ENCODE assay signal across 22 cellular contexts in genomic region chr17:57572062-57572461, GRCh38.
DNase-seq lines count a peak whose midpoint lies in the region; ATAC-seq and TF ChIP-seq lines count a peak whose summit lies in the region.
"Had no signal": no experiment of that assay in that cellular context is flagged by ENCODE, and none has a peak within 500 bp of the region (broad histone marks: within the 10 kb centered on the region; RNA-seq: fewer than 3 reads in every experiment).

No MANE protein-coding gene starts in this region.

- H3K36me3 ChIP-seq in heart right ventricle (no peaks in the 10 kb centered on the region), right atrium auricular region (no peaks in the 10 kb centered on the region), thoracic aorta (no peaks in the 10 kb centered on the region), MG63 (no peaks in the 10 kb centered on the region)
- no peaks in the 10 kb centered on the region for H3K36me3 ChIP-seq in CD4-positive, alpha-beta memory T cell (ENCODE audit: insufficient read depth, low read length)
- H3K36me3 ChIP-seq: breast epithelium had no signal

- H3K27ac ChIP-seq in heart right ventricle: peak overlapping the region in 6 of 10 donors; percentile 64 to 84 (median 76)
- peak overlapping the region in 1 of 2 donors; percentile 76 for H3K27ac ChIP-seq in right atrium auricular region
- H3K27ac ChIP-seq in thoracic aorta: peak overlapping the region; percentile 91 to 94
- H3K27ac ChIP-seq in CD4-positive, alpha-beta memory T cell (ENCODE audit: low read depth, low read length): no peak overlapping the region
- H3K27ac ChIP-seq: BLaER1 treated with 17β-estradiol and CSF1 and Interleukin-3, amounts not matched to agents 10 nM and 100 nM; breast epithelium; foreskin keratinocyte; parathyroid adenoma had no signal

- H3K27me3 ChIP-seq in heart right ventricle: no peaks in the 10 kb centered on the region
- H3K27me3 ChIP-seq in right atrium auricular region: no peaks in the 10 kb centered on the region
- no peaks in the 10 kb centered on the region for H3K27me3 ChIP-seq in thoracic aorta (replicated peaks; ENCODE audit: insufficient read depth)
- H3K27me3 ChIP-seq in CD4-positive, alpha-beta memory T cell (ENCODE audit: insufficient read depth, low read length): no peaks in the 10 kb centered on the region
- H3K27me3 ChIP-seq in MG63: no peaks in the 10 kb centered on the region
- H3K27me3 ChIP-seq: BLaER1 treated with 17β-estradiol and CSF1 and Interleukin-3, amounts not matched to agents 10 nM and 100 nM; breast epithelium; foreskin keratinocyte had no signal

- ATAC-seq in heart right ventricle: peak; percentile 27 to 78 (median 55)
- ATAC-seq in thoracic aorta (ENCODE audit: insufficient number of reproducible peaks, low FRiP score, low read depth): peak; percentile 71
- ATAC-seq in T-cell (replicated peaks in 1 of 4): no peak
- ATAC-seq: foreskin keratinocyte; naive thymus-derived CD4-positive, alpha-beta T cell; stimulated activated naive B cell treated with anti-CD40 and anti-IgM and Interleukin-4, amounts not matched to agents 10 μg/mL and 1 μg/mL and 100 μg/mL, for 72 hours had no signal

- H3K27ac Mint-ChIP-seq in T-cell: no peak overlapping the region
- H3K27ac Mint-ChIP-seq in CD4-positive, alpha-beta memory T cell: peak overlapping the region in 1 of 7 donors; percentile 48
- H3K27ac Mint-ChIP-seq: activated CD4-positive, alpha-beta T cell treated with anti-CD3 and anti-CD28 coated beads, Interleukin-2, amount 10 ng/mL, durations not matched to agents 7 days and 5 days; naive thymus-derived CD4-positive, alpha-beta T cell; stimulated activated naive B cell treated with anti-CD40 and anti-IgM and Interleukin-4, amounts not matched to agents 10 μg/mL and 1 μg/mL and 100 μg/mL, for 72 hours had no signal

- H3K4me3 ChIP-seq in heart right ventricle: no peak overlapping the region
- H3K4me3 ChIP-seq in right atrium auricular region: no peak overlapping the region
- H3K4me3 ChIP-seq in thoracic aorta: no peak overlapping the region
- no peak overlapping the region for H3K4me3 ChIP-seq in CD4-positive, alpha-beta memory T cell (ENCODE audit: low read length in 2 of 2)
- no peak overlapping the region for H3K4me3 ChIP-seq in MG63
- H3K4me3 ChIP-seq: BLaER1 treated with 17β-estradiol and CSF1 and Interleukin-3, amounts not matched to agents 10 nM and 100 nM; breast epithelium had no signal

- no peaks in the 10 kb centered on the region for H3K27me3 Mint-ChIP-seq in T-cell
- H3K27me3 Mint-ChIP-seq in CD4-positive, alpha-beta memory T cell: no peaks in the 10 kb centered on the region
- H3K27me3 Mint-ChIP-seq: activated CD4-positive, alpha-beta T cell treated with anti-CD3 and anti-CD28 coated beads, Interleukin-2, amount 10 ng/mL, durations not matched to agents 7 days and 5 days; naive thymus-derived CD4-positive, alpha-beta T cell; stimulated activated naive B cell treated with anti-CD40 and anti-IgM and Interleukin-4, amounts not matched to agents 10 μg/mL and 1 μg/mL and 100 μg/mL, for 72 hours had no signal

- CTCF ChIA-PET in T-cell (lab: Charles Lee): no interaction called here
- CTCF ChIA-PET in CD4-positive, alpha-beta memory T cell (lab: Charles Lee; ENCODE audit: partially characterized antibody): no interaction called here

- no peaks in the 10 kb centered on the region for H3K9me3 Mint-ChIP-seq in T-cell
- no peaks in the 10 kb centered on the region for H3K9me3 Mint-ChIP-seq in CD4-positive, alpha-beta memory T cell
- H3K9me3 Mint-ChIP-seq: activated CD4-positive, alpha-beta T cell treated with anti-CD3 and anti-CD28 coated beads, Interleukin-2, amount 10 ng/mL, durations not matched to agents 7 days and 5 days; naive thymus-derived CD4-positive, alpha-beta T cell; stimulated activated naive B cell treated with anti-CD40 and anti-IgM and Interleukin-4, amounts not matched to agents 10 μg/mL and 1 μg/mL and 100 μg/mL, for 72 hours had no signal

- H3K9me3 ChIP-seq in heart right ventricle (no peaks in the 10 kb centered on the region), right atrium auricular region (no peaks in the 10 kb centered on the region), thoracic aorta (no peaks in the 10 kb centered on the region), MG63 (no peaks in the 10 kb centered on the region)
- no peaks in the 10 kb centered on the region for H3K9me3 ChIP-seq in CD4-positive, alpha-beta memory T cell (ENCODE audit: control insufficient read depth in 1 of 2, low read length in 2 of 2)
- H3K9me3 ChIP-seq: breast epithelium had no signal

- peaks cover 5 to 12% (median 7%) of the 10 kb centered on the region in 3 donors for H3K4me1 Mint-ChIP-seq in T-cell
- peaks cover 3 to 11% (median 3%) of the 10 kb centered on the region in 4 donors for H3K4me1 Mint-ChIP-seq in CD4-positive, alpha-beta memory T cell
- H3K4me1 Mint-ChIP-seq: activated CD4-positive, alpha-beta T cell treated with anti-CD3 and anti-CD28 coated beads, Interleukin-2, amount 10 ng/mL, durations not matched to agents 7 days and 5 days had no signal

- 70 to 79% methylated on average over 6 of the region's 6 CpGs for WGBS in heart right ventricle, 2 donors

- no peak for DNase-seq in heart right ventricle
- DNase-seq in right atrium auricular region (ENCODE audit: low spot score): no peak
- peak; percentile 62 for DNase-seq in NCI-H2196 (lab: John Stamatoyannopoulos, UW; ENCODE audit: unreplicated experiment)
- DNase-seq in cerebellum (ENCODE audit: low spot score): peak; percentile 85
- DNase-seq in thoracic aorta (ENCODE audit: low spot score): no peak
- no peak for DNase-seq in T-cell
- DNase-seq in CD4-positive, alpha-beta memory T cell: no peak
- no peak for DNase-seq in MG63
- DNase-seq: ACHN; activated CD4-positive, alpha-beta T cell treated with anti-CD3 and anti-CD28 coated beads, Interleukin-2, amount 10 ng/mL, durations not matched to agents 7 days and 5 days; activated gamma-delta T cell; erythroblast; Karpas-422; mesenchymal stem cell; naive thymus-derived CD4-positive, alpha-beta T cell; NCI-H774; SHP77 treated with DMSO at 0.1 percent for 48 hours; stimulated activated naive B cell treated with anti-CD40 and anti-IgM and Interleukin-4, amounts not matched to agents 10 μg/mL and 1 μg/mL and 100 μg/mL, for 72 hours had no signal

- TF ChIP-seq CTCF in heart right ventricle (IDR thresholded peaks at IDR 0.05) (no peak), right atrium auricular region (IDR thresholded peaks at IDR 0.05) (no peak), thoracic aorta (IDR thresholded peaks at IDR 0.05) (no peak)

- no peak overlapping the region for H3K4me3 Mint-ChIP-seq in T-cell
- H3K4me3 Mint-ChIP-seq in CD4-positive, alpha-beta memory T cell: no peak overlapping the region
- H3K4me3 Mint-ChIP-seq: activated CD4-positive, alpha-beta T cell treated with anti-CD3 and anti-CD28 coated beads, Interleukin-2, amount 10 ng/mL, durations not matched to agents 7 days and 5 days; naive thymus-derived CD4-positive, alpha-beta T cell; stimulated activated naive B cell treated with anti-CD40 and anti-IgM and Interleukin-4, amounts not matched to agents 10 μg/mL and 1 μg/mL and 100 μg/mL, for 72 hours had no signal

- POLR2A ChIA-PET in T-cell (lab: Charles Lee): interaction anchor here in 1 of 2 donors (0.6 kb wide), 1 partner anchor 322 kb away, joined by 5 read pairs; no protein-coding TSS in a partner anchor
- POLR2A ChIA-PET in CD4-positive, alpha-beta memory T cell (lab: Charles Lee; ENCODE audit: partially characterized antibody): no interaction called here

- intact Hi-C loops in heart right ventricle (cut with DNase I): loop anchor here in 1 of 10 donors (10.0 kb wide), 1 partner anchor 317 kb away; the partner anchor contains the start of gene MSI2
- intact Hi-C loops in CD4-positive, alpha-beta memory T cell (cut with micrococcal nuclease): no loop called here

- H3K4me1 ChIP-seq in heart right ventricle: peaks cover 3 to 62% (median 35%) of the 10 kb centered on the region in 9 donors
- peaks cover 2 to 36% of the 10 kb centered on the region in 2 donors for H3K4me1 ChIP-seq in right atrium auricular region
- H3K4me1 ChIP-seq in thoracic aorta (ENCODE audit: control insufficient read depth in 1 of 2, low read depth in 2 of 2): peaks cover 31 to 41% of the 10 kb centered on the region in 2 donors
- H3K4me1 ChIP-seq in CD4-positive, alpha-beta memory T cell (ENCODE audit: insufficient read depth, low read length): no peaks in the 10 kb centered on the region
- H3K4me1 ChIP-seq: foreskin keratinocyte had no signal

- H3K36me3 Mint-ChIP-seq in T-cell: peaks cover 10% of the 10 kb centered on the region
- peaks cover 0 to 9% of the 10 kb centered on the region in 2 donors for H3K36me3 Mint-ChIP-seq in CD4-positive, alpha-beta memory T cell

Comparison
In these comparisons a context has a peak if more than half of its experiments do, and no peak if none do; other contexts are left out.
1. ATAC-seq: peak in heart right ventricle (8 of 8) and thoracic aorta (single experiment); none in T-cell (0 of 4).
2. DNase-seq: peak in NCI-H2196 (single experiment) and cerebellum (single experiment); none in heart right ventricle (0 of 2), right atrium auricular region (single experiment), thoracic aorta (single experiment), T-cell (0 of 34), CD4-positive, alpha-beta memory T cell (0 of 5) and MG63 (single experiment).